1 cellular context compared by ENCODE assay signal in genomic region chr13:51676739-51677138, GRCh38.
TF ChIP-seq lines count a peak whose summit lies in the region.

No MANE protein-coding gene starts in this region.

TF ChIP-seq in HepG2, 621 proteins besides CTCF, POLR2A, EP300 and RAD21 (continued from another document):
- TF ChIP-seq ARID5B (CRISPR knock-in tag; IDR thresholded peaks at IDR 0.05) = peak; percentile 27; the same call in 1 of the 2 replicates
- peak; percentile 77 for TF ChIP-seq CEBPG (CRISPR knock-in tag; IDR thresholded peaks at IDR 0.05)
- TF ChIP-seq CEBPB (IDR thresholded peaks at IDR 0.05; ENCODE audit: borderline replicate concordance, low read depth, low read length) = peak; percentile 70
- 0 out of 2 replicates have a peak, but pooled peaks have one; percentile 11 for TF ChIP-seq NCOA2 (CRISPR knock-in tag; IDR thresholded peaks at IDR 0.05)
- TF ChIP-seq E2F1 (CRISPR knock-in tag; IDR thresholded peaks at IDR 0.05) = no peak
- 0 out of 2 replicates have a peak, but pooled peaks have one; percentile 38 for TF ChIP-seq EHMT2 (IDR thresholded peaks at IDR 0.05; ENCODE audit: borderline replicate concordance, low read depth, low read length)
- TF ChIP-seq ZNF724P (CRISPR knock-in tag; IDR thresholded peaks at IDR 0.05; ENCODE audit: borderline replicate concordance) = no peak
